In genomic region chr1:203796223-203796747, GRCh38 we compare ENCODE assay signal across 8 cellular contexts. TPM values are rescaled to one million over a fixed set of nuclear protein-coding genes. Genes with fewer than 3 reads are reported as not detected.
A peak's percentile ranks its signal among the peaks of the same experiment; 100 is the strongest.
DNase-seq lines count a peak whose midpoint lies in the region; ATAC-seq, FAIRE-seq and TF ChIP-seq lines count a peak whose summit lies in the region.

No MANE protein-coding gene starts in this region.

- no peak for TF ChIP-seq RAD21 in A549 (conservative IDR thresholded peaks at IDR 0.05 in 1 of 2, IDR thresholded peaks at IDR 0.05 in 1 of 2)

- 4% methylated on average over 14 of the region's 14 CpGs for WGBS in A549 (ENCODE audit: missing lambda C conversion rate)
- 0 to 3% methylated on average over 14 of the region's 14 CpGs for WGBS in heart right ventricle, 2 donors
- 0 to 1% (median 1%) methylated on average over 14 of the region's 14 CpGs for WGBS in psoas muscle, 3 donors

- H3K4me1 ChIP-seq in A549 (peaks cover 30% of the 10 kb centered on the region; the same call in 2 of the 3 replicates), heart right ventricle (peaks cover 11 to 56% (median 50%) of the 10 kb centered on the region in 9 donors), psoas muscle (peaks cover 48% of the 10 kb centered on the region)

- no peak for FAIRE-seq in A549 (lab: Jason Lieb, UNC)
- FAIRE-seq in GM12891 (lab: Jason Lieb, UNC), result peak; percentile 87

- TF ChIP-seq POLR2A in A549 (IDR thresholded peaks at IDR 0.05; ENCODE audit: low read length) (no peak), GM12891 (IDR thresholded peaks at IDR 0.05; ENCODE audit: low read depth, low read length) (no peak)

- peak overlapping the region; percentile 83 for H3K4me2 ChIP-seq in A549

- no peak for TF ChIP-seq EP300 in A549 (IDR thresholded peaks at IDR 0.05)

- peak overlapping the region; percentile 76 for H3K4me3 ChIP-seq in A549
- H3K4me3 ChIP-seq in heart right ventricle, result peak overlapping the region; percentile 50 to 89 (median 74)
- peak overlapping the region; percentile 85 for H3K4me3 ChIP-seq in psoas muscle

- H3K27me3 ChIP-seq in heart right ventricle, result no peaks in the 10 kb centered on the region
- H3K27me3 ChIP-seq in psoas muscle (ENCODE audit: insufficient read depth in 3 of 3, low read length in 2 of 3), result no peaks in the 10 kb centered on the region

- POLR2A ChIA-PET in A549 (lab: Yijun Ruan, JAX), result no interaction called here

- peak overlapping the region; percentile 94 to 97 for H3K27ac ChIP-seq in A549
- peak overlapping the region; percentile 85 to 99 (median 97) for H3K27ac ChIP-seq in heart right ventricle
- peak overlapping the region; percentile 98 for H3K27ac ChIP-seq in psoas muscle

- CTCF ChIA-PET in A549 (lab: Yijun Ruan, JAX), result no interaction called here

- DNase-seq in A549 (ENCODE audit: low read depth in 1 of 2, low spot score in 1 of 2) (peak in 1 of 2 experiments; percentile 48), GM12891 (ENCODE audit: insufficient read length, low spot score) (no peak), MV-4-11 (lab: John Stamatoyannopoulos, UW) (peak; percentile 41), heart right ventricle (peak in 1 of 2 donors; percentile 19), psoas muscle (no peak)
- peak; percentile 71 for DNase-seq in activated effector memory CD4-positive, alpha-beta T cell treated with anti-CD3 and anti-CD28 coated beads, Interleukin-2, amount 50 U/mL, for 16 hours

- intact Hi-C loops in heart right ventricle (cut with DNase I) (loop anchor here in 3 of 10 donors (5.0 to 10.0 kb wide), 4 partner anchors 169 to 1829 kb away; partner anchors contain the start of gene ATP2B4 (in 2 of the 3)), psoas muscle (cut with DNase I) (no loop called here)

- peaks cover 0 to 32% (median 0%) of the 10 kb centered on the region in 9 donors for H3K36me3 ChIP-seq in heart right ventricle
- peaks cover 0 to 8% of the 10 kb centered on the region in 2 donors for H3K36me3 ChIP-seq in psoas muscle (ENCODE audit: insufficient read depth in 1 of 2, low read depth in 1 of 2)

- H3K9me3 ChIP-seq in A549 (no peaks in the 10 kb centered on the region), heart right ventricle (no peaks in the 10 kb centered on the region), psoas muscle (no peaks in the 10 kb centered on the region)

- TF ChIP-seq CTCF in A549 (IDR thresholded peaks at IDR 0.05) (no peak), heart right ventricle (IDR thresholded peaks at IDR 0.05) (no peak), psoas muscle (IDR thresholded peaks at IDR 0.05) (no peak)

- ATAC-seq in A549 (peak; percentile 58 to 72), heart right ventricle (peak; percentile 19 to 58 (median 42)), psoas muscle (peak; percentile 11 to 31 (median 20)), HG02981 (IDR thresholded peaks at IDR 0.05; ENCODE audit: unreplicated experiment) (no peak), GM21723 (IDR thresholded peaks at IDR 0.05; ENCODE audit: unreplicated experiment) (no peak)

TF ChIP-seq in A549, 52 proteins besides CTCF, POLR2A, EP300 and RAD21 (continues in another document):
- TF ChIP-seq RFX5 (IDR thresholded peaks at IDR 0.05), result no peak
- TF ChIP-seq USF2 (IDR thresholded peaks at IDR 0.05), result no peak
- no peak for TF ChIP-seq ELK1 (IDR thresholded peaks at IDR 0.05; ENCODE audit: low read depth, low read length)

TF ChIP-seq in GM12891, 5 proteins besides CTCF, POLR2A, EP300 and RAD21:
- TF ChIP-seq POU2F2 (IDR thresholded peaks at IDR 0.05; ENCODE audit: low read depth, low read length), result no peak
- TF ChIP-seq POLR2AphosphoS5 (IDR thresholded peaks at IDR 0.05; ENCODE audit: low read depth, low read length), result no peak
- no peak for TF ChIP-seq TAF1 (IDR thresholded peaks at IDR 0.05; ENCODE audit: low read depth, low read length)
- TF ChIP-seq SPI1 (IDR thresholded peaks at IDR 0.05; ENCODE audit: low read depth, low read length), result peak; percentile 33; the same call in 1 of the 2 replicates
- no peak for TF ChIP-seq PAX5 (IDR thresholded peaks at IDR 0.05; ENCODE audit: insufficient read depth, low read length, severe bottlenecking)

RNA-seq across cellular contexts. Expression of gene ZBED6, which starts 0.9 kb away (rescaled TPM):
- 10.6 and 13.4 TPM in 2 replicates for polyA plus RNA-seq in A549 (2011; rRNA removed)
- polyA plus RNA-seq in A549 (2012; cell fraction: cytosol; rRNA removed), result 1.1 and 1.8 TPM in 2 replicates
- 1.1 and 1.6 TPM in 2 replicates for polyA plus RNA-seq in A549 (2012; cell fraction: nucleus; rRNA removed)
- 1.5 to 1.8 TPM (median 1.7 TPM) in 3 replicates for polyA plus RNA-seq in A549 (2017; fragmentation: RNase III; extraction: RNeasy Plus Mini Kit Qiagen cat#74134 plus additional on column Dnase treatment)
- polyA minus RNA-seq in A549 (2011; rRNA and poly(A)+ RNA removed), result 30.7 and 33.4 TPM in 2 replicates
- 1.7 TPM for polyA plus RNA-seq in GM12891 (2012; ENCODE audit: low read depth, missing spikeins)
- 10 to 100 TPM; 11.2 to 19.4 (median 12.7) TPM for total RNA-seq in heart right ventricle
- polyA plus RNA-seq in heart right ventricle, result 1 to 10 TPM in 1 of 2 donors, under 1 TPM in 1; 0.51 to 1.8 TPM
- 10 to 100 TPM; 20.9 to 39.1 (median 26.7) TPM for total RNA-seq in psoas muscle
- 1 to 10 TPM in 2 of 3 donors, under 1 TPM in 1; 0.46 to 8.0 (median 1.0) TPM for polyA plus RNA-seq in psoas muscle

RNA-seq across cellular contexts. Expression of gene ZC3H11A, which starts 0.9 kb away (rescaled TPM):
- 102 and 119 TPM in 2 replicates for polyA plus RNA-seq in A549 (2011; rRNA removed)
- 25.2 and 27.2 TPM in 2 replicates for polyA plus RNA-seq in A549 (2012; cell fraction: cytosol; rRNA removed)
- polyA plus RNA-seq in A549 (2012; cell fraction: nucleus; rRNA removed), result 26.8 and 39.6 TPM in 2 replicates
- polyA plus RNA-seq in A549 (2017; fragmentation: RNase III; extraction: RNeasy Plus Mini Kit Qiagen cat#74134 plus additional on column Dnase treatment), result 41.3 to 43.6 TPM (median 42.6 TPM) in 3 replicates
- polyA minus RNA-seq in A549 (2011; rRNA and poly(A)+ RNA removed), result 75.3 and 94.2 TPM in 2 replicates
- polyA plus RNA-seq in GM12891 (2012; ENCODE audit: low read depth, missing spikeins), result 53.7 TPM
- 10 to 100 TPM; 37.4 to 63.8 (median 41.9) TPM for total RNA-seq in heart right ventricle
- 10 to 100 TPM; 25.3 to 48.6 TPM for polyA plus RNA-seq in heart right ventricle
- 10 to 100 TPM; 45.4 to 79.9 (median 49.7) TPM for total RNA-seq in psoas muscle
- polyA plus RNA-seq in psoas muscle, result 10 to 100 TPM; 33.5 to 77.1 (median 41.2) TPM

RNA-seq across cellular contexts. Expression of gene LAX1, which starts 31.3 kb away (rescaled TPM):
- polyA plus RNA-seq in A549 (2011; rRNA removed), result not detected in 2 replicates
- polyA plus RNA-seq in A549 (2012; cell fraction: cytosol; rRNA removed), result not detected in 2 replicates
- polyA plus RNA-seq in A549 (2012; cell fraction: nucleus; rRNA removed), result not detected in 2 replicates
- not detected in 3 replicates for polyA plus RNA-seq in A549 (2017; fragmentation: RNase III; extraction: RNeasy Plus Mini Kit Qiagen cat#74134 plus additional on column Dnase treatment)
- polyA minus RNA-seq in A549 (2011; rRNA and poly(A)+ RNA removed), result not detected in 2 replicates
- 4.3 TPM for polyA plus RNA-seq in GM12891 (2012; ENCODE audit: low read depth, missing spikeins)
- total RNA-seq in heart right ventricle, result 1 to 10 TPM in 1 of 10 donors, under 1 TPM in 7, not detected in 2; 0.11 to 1.3 (median 0.19) TPM
- polyA plus RNA-seq in heart right ventricle, result under 1 TPM; 0.03 to 0.15 TPM
- total RNA-seq in psoas muscle, result under 1 TPM; 0.10 to 0.17 (median 0.13) TPM
- under 1 TPM in 2 of 3 donors, not detected in 1; 0.04 to 0.06 TPM for polyA plus RNA-seq in psoas muscle

Comparison
In these comparisons a context has a peak if more than half of its experiments do, and no peak if none do; other contexts are left out.
1. ATAC-seq: peak in A549 (2 of 2), heart right ventricle (8 of 8) and psoas muscle (4 of 4); none in HG02981 (single experiment) and GM21723 (single experiment).
2. DNase-seq: peak in MV-4-11 (single experiment) and activated effector memory CD4-positive, alpha-beta T cell treated with anti-CD3 and anti-CD28 coated beads, Interleukin-2, amount 50 U/mL, for 16 hours (single experiment); none in GM12891 (single experiment) and psoas muscle (0 of 2).
3. Peak in every context shown above with its lines, with median percentiles within 50 percentile points of each other: H3K27ac ChIP-seq and H3K4me3 ChIP-seq.